In genomic region chr2:184004945-184005672, GRCh38 we compare ENCODE assay signal across 10 cellular contexts.
DNase-seq lines count a peak whose midpoint lies in the region; ATAC-seq and TF ChIP-seq lines count a peak whose summit lies in the region.
"Had no signal": no experiment of that assay in that cellular context is flagged by ENCODE, and none has a peak within 500 bp of the region (broad histone marks: within the 10 kb centered on the region; RNA-seq: fewer than 3 reads in every experiment).

No MANE protein-coding gene starts in this region.

- no peak for TF ChIP-seq CTCF in type B pancreatic cell (conservative IDR thresholded peaks at IDR 0.05)

- peaks cover 4% of the 10 kb centered on the region for H3K4me1 Mint-ChIP-seq in type B pancreatic cell (ENCODE audit: unreplicated experiment)
- H3K4me1 Mint-ChIP-seq: activated CD4-positive, alpha-beta T cell treated with anti-CD3 and anti-CD28 coated beads for 36 hours had no signal

- ATAC-seq in GM19328 (IDR thresholded peaks at IDR 0.05; ENCODE audit: unreplicated experiment) = peak; percentile 44
- ATAC-seq in HG02885 (IDR thresholded peaks at IDR 0.05; ENCODE audit: poor library complexity, unreplicated experiment) = peak; percentile 56
- ATAC-seq: activated CD4-positive, alpha-beta T cell treated with anti-CD3 and anti-CD28 coated beads for 36 hours; K562 had no signal

- no peaks in the 10 kb centered on the region for H3K27me3 Mint-ChIP-seq in type B pancreatic cell
- H3K27me3 Mint-ChIP-seq: activated CD4-positive, alpha-beta T cell treated with anti-CD3 and anti-CD28 coated beads for 36 hours had no signal

- DNase-seq in Ammon's horn (ENCODE audit: low spot score) = peak; percentile 7
- peak; percentile 82 for DNase-seq in NCI-H2171 (lab: John Stamatoyannopoulos, UW)
- no peak for DNase-seq in stimulated activated CD4-positive, alpha-beta T cell treated with anti-CD3 and anti-CD28 coated beads, Interleukin-4, amount 100 ng/mL, for 24 hours
- no peak for DNase-seq in ureter (ENCODE audit: low spot score)
- DNase-seq in activated T-cell treated with anti-CD3 and anti-CD28 coated beads for 4 hours = no peak
- no peak for DNase-seq in type B pancreatic cell (ENCODE audit: extremely low spot score, unreplicated experiment)
- DNase-seq: activated CD4-positive, alpha-beta T cell treated with anti-CD3 and anti-CD28 coated beads for 36 hours had no signal

- H3K27ac Mint-ChIP-seq in type B pancreatic cell = no peak overlapping the region
- H3K27ac Mint-ChIP-seq: activated CD4-positive, alpha-beta T cell treated with anti-CD3 and anti-CD28 coated beads for 36 hours had no signal

- H3K9me3 Mint-ChIP-seq in type B pancreatic cell = peaks cover 5% of the 10 kb centered on the region

- peaks cover 3% of the 10 kb centered on the region for H3K36me3 Mint-ChIP-seq in type B pancreatic cell

- no peak overlapping the region for H3K4me3 Mint-ChIP-seq in type B pancreatic cell
- H3K4me3 Mint-ChIP-seq: activated CD4-positive, alpha-beta T cell treated with anti-CD3 and anti-CD28 coated beads for 36 hours had no signal

Comparison
In these comparisons a context has a peak if more than half of its experiments do, and no peak if none do; other contexts are left out.
1. DNase-seq: peak in Ammon's horn (single experiment) and NCI-H2171 (single experiment); none in stimulated activated CD4-positive, alpha-beta T cell treated with anti-CD3 and anti-CD28 coated beads, Interleukin-4, amount 100 ng/mL, for 24 hours (single experiment), ureter (single experiment), activated T-cell treated with anti-CD3 and anti-CD28 coated beads for 4 hours (single experiment) and type B pancreatic cell (single experiment).